8 cellular contexts compared by ENCODE assay signal in genomic region chr16:30179195-30179594, GRCh38.
"Had no signal": no experiment of that assay in that cellular context is flagged by ENCODE, and none has a peak within 500 bp of the region (broad histone marks: within the 10 kb centered on the region; RNA-seq: fewer than 3 reads in every experiment).

No MANE protein-coding gene starts in this region.

- ATAC-seq: GM12878 had no signal

- DNase-seq: GDM1, GF-D8 had no signal

- FAIRE-seq: G401.6, GM12878, GM12891, GM12892, GM18507, GM19239 had no signal

- H3K4me3 ChIP-seq: GM12878 had no signal
